15 cellular contexts compared by ENCODE assay signal in the genomic region with DNA sequence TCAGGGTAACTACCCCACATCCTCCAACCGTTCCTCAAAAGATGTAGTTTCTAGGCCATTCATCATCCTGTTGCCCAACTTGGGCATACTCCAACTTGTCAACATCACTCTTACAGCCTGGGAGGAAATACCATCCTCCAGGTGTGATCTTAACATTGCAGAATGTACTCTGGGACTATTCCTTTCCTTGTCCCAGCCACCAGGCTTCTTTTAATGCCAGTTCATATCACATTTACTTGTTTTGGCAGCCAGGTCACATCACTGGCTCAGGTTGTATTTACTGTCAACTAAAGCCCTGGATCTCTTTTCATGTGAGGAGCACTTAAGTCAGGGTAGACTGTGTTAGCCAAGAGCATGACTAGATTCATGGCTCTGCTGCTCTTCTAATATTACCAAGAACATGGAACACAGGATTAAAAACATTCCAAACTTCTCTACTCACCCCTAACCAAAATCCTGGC. TPM values are rescaled to one million over a fixed set of nuclear protein-coding genes. Genes with fewer than 3 reads are reported as not detected.
A peak's percentile ranks its signal among the peaks of the same experiment; 100 is the strongest.
DNase-seq lines count a peak whose midpoint lies in the region; ATAC-seq, FAIRE-seq and TF ChIP-seq lines count a peak whose summit lies in the region.
"Had no signal": no experiment of that assay in that cellular context is flagged by ENCODE, and none has a peak within 500 bp of the region (broad histone marks: within the 10 kb centered on the region; RNA-seq: fewer than 3 reads in every experiment).

No MANE protein-coding gene starts in this region.

- no peaks in the 10 kb centered on the region for H3K27me3 ChIP-seq in CD4-positive, alpha-beta T cell (ENCODE audit: control insufficient read depth, insufficient read depth, low read length)
- H3K27me3 ChIP-seq in bronchial epithelial cell (ENCODE audit: control insufficient read depth, insufficient read depth, low read length) = no peaks in the 10 kb centered on the region

- no peaks in the 10 kb centered on the region for H3K27me3 Mint-ChIP-seq in CD4-positive, alpha-beta T cell
- H3K27me3 Mint-ChIP-seq in neural crest cell (ENCODE audit: low read depth) = no peaks in the 10 kb centered on the region

- no peak for ATAC-seq in CD4-positive, alpha-beta T cell (ENCODE audit: poor library complexity)
- ATAC-seq: WTC11 had no signal

- POLR2A ChIA-PET in CD4-positive, alpha-beta T cell (lab: Charles Lee) = no interaction called here

- H3K4me3 ChIP-seq in bronchial epithelial cell (ENCODE audit: low read depth, low read length) = no peak overlapping the region
- H3K4me3 ChIP-seq: thoracic aorta had no signal

- DNase-seq in CD4-positive, alpha-beta T cell = no peak
- DNase-seq in NCI-H2196 treated with DMSO at 0.1 percent for 48 hours (lab: John Stamatoyannopoulos, UW; ENCODE audit: unreplicated experiment) = peak; percentile 44
- peak; percentile 99 for DNase-seq in bronchial epithelial cell (ENCODE audit: low read depth)
- no peak for DNase-seq in neural crest cell (ENCODE audit: low read depth, low spot score)
- DNase-seq in activated T-cell treated with anti-CD3 and anti-CD28 coated beads, Interleukin-2, amount 50 U/mL, for 48 hours = no peak
- DNase-seq in stimulated activated CD4-positive, alpha-beta T cell treated with anti-CD3 and anti-CD28 coated beads, Interleukin-15, amount 100 ng/mL, for 24 hours = no peak
- no peak for DNase-seq in 8988T
- no peak for DNase-seq in DMS 273 (lab: John Stamatoyannopoulos, UW; ENCODE audit: unreplicated experiment)
- DNase-seq: activated naive CD4-positive, alpha-beta T cell treated with anti-CD3 and anti-CD28 coated beads, Interleukin-2, amount 50 U/mL, for 16 hours; DMS 273 treated with DMSO at 0.1 percent for 48 hours; H9; KBM-7; NCI-H1930 had no signal

- peak overlapping the region; percentile 65 for H3K4me3 Mint-ChIP-seq in CD4-positive, alpha-beta T cell
- peak overlapping the region; percentile 47 for H3K4me3 Mint-ChIP-seq in neural crest cell
- H3K4me3 Mint-ChIP-seq: H9, WTC11 had no signal

- intact Hi-C loops in CD4-positive, alpha-beta T cell (cut with DNase I, micrococcal nuclease) = loop anchor here in 1 of 2 experiments (10.0 kb wide), 1 partner anchor 472 kb away; a partner anchor contains a TSS

- CTCF ChIA-PET in CD4-positive, alpha-beta T cell (lab: Charles Lee) = no interaction called here

- TF ChIP-seq CTCF in CD4-positive, alpha-beta T cell (IDR thresholded peaks at IDR 0.05) = no peak
- TF ChIP-seq CTCF in bronchial epithelial cell (IDR thresholded peaks at IDR 0.05; ENCODE audit: insufficient read depth, low read length, severe bottlenecking) = no peak
- TF ChIP-seq CTCF in neural crest cell (conservative IDR thresholded peaks at IDR 0.05) = no peak

- FAIRE-seq in bronchial epithelial cell (lab: Jason Lieb, UNC) = peak; percentile 87

- peaks cover 7% of the 10 kb centered on the region for H3K36me3 Mint-ChIP-seq in CD4-positive, alpha-beta T cell (ENCODE audit: low read depth)
- H3K36me3 Mint-ChIP-seq in neural crest cell (ENCODE audit: low read depth) = no peaks in the 10 kb centered on the region
- H3K36me3 Mint-ChIP-seq: WTC11 had no signal

- peaks cover 11% of the 10 kb centered on the region for H3K4me1 Mint-ChIP-seq in CD4-positive, alpha-beta T cell (ENCODE audit: low read depth)
- H3K4me1 Mint-ChIP-seq in neural crest cell = peaks cover 8% of the 10 kb centered on the region
- H3K4me1 Mint-ChIP-seq: H9, WTC11 had no signal

- H3K9me3 ChIP-seq in CD4-positive, alpha-beta T cell (ENCODE audit: control insufficient read depth, low read length) = no peaks in the 10 kb centered on the region
- H3K9me3 ChIP-seq: thoracic aorta had no signal

- H3K27ac Mint-ChIP-seq in CD4-positive, alpha-beta T cell = peak overlapping the region; percentile 9
- no peak overlapping the region for H3K27ac Mint-ChIP-seq in neural crest cell (ENCODE audit: unreplicated experiment)
- H3K27ac Mint-ChIP-seq: H9, WTC11 had no signal

- no peaks in the 10 kb centered on the region for H3K36me3 ChIP-seq in bronchial epithelial cell (ENCODE audit: control insufficient read depth, insufficient read depth, low read length)
- H3K36me3 ChIP-seq: thoracic aorta had no signal

- H3K9me3 Mint-ChIP-seq in CD4-positive, alpha-beta T cell = no peaks in the 10 kb centered on the region
- H3K9me3 Mint-ChIP-seq in neural crest cell = no peaks in the 10 kb centered on the region
- H3K9me3 Mint-ChIP-seq: H9, WTC11 had no signal

- no peak overlapping the region for H3K27ac ChIP-seq in CD4-positive, alpha-beta T cell (ENCODE audit: low read depth, low read length)

RNA-seq across cellular contexts. Expression of a gene that starts 4.0 kb away (rescaled TPM):
- total RNA-seq in CD4-positive, alpha-beta T cell = 10 to 100 TPM; 67.2 to 74.4 TPM
- total RNA-seq in bronchial epithelial cell (21.8 and 26.1 TPM in 2 replicates), neural crest cell (33.4 and 42.0 TPM in 2 replicates)

RNA-seq across cellular contexts. Expression of a gene that starts 59.2 kb away (rescaled TPM):
- total RNA-seq in CD4-positive, alpha-beta T cell = 10 to 100 TPM; 51.3 to 52.2 TPM
- 50.3 and 67.5 TPM in 2 replicates for total RNA-seq in bronchial epithelial cell
- 38.6 and 45.7 TPM in 2 replicates for total RNA-seq in neural crest cell

Comparison
In these comparisons a context has a peak if more than half of its experiments do, and no peak if none do; other contexts are left out.
1. DNase-seq: peak in NCI-H2196 treated with DMSO at 0.1 percent for 48 hours (single experiment) and bronchial epithelial cell (single experiment); none in CD4-positive, alpha-beta T cell (0 of 10), neural crest cell (single experiment), activated T-cell treated with anti-CD3 and anti-CD28 coated beads, Interleukin-2, amount 50 U/mL, for 48 hours (0 of 2), stimulated activated CD4-positive, alpha-beta T cell treated with anti-CD3 and anti-CD28 coated beads, Interleukin-15, amount 100 ng/mL, for 24 hours (single experiment), 8988T (single experiment) and DMS 273 (single experiment).